Comparison of ENCODE assay signal across 1 cellular context in the genomic region with DNA sequence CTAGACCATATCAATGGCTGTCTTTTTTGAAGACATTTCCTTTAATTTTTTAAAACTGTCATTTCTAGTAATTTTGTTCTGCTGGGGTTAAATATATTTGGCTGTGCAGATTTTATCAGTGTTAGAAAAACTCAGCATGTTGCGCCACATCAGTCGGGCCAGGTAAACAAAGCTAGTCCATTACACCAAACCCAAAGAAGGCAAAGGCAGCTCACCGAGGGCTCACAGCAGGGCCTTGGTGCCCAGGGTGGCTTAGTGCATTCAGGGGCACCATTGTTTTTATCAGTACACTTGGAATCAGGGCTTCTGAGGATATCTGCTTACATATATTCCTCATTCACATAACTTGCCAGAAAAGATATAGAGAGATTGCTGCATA.
TF ChIP-seq lines count a peak whose summit lies in the region.

No MANE protein-coding gene starts in this region.

TF ChIP-seq in HepG2, 621 proteins besides CTCF, POLR2A, EP300 and RAD21 (continued from another document and continues in another):
- TF ChIP-seq, protein P1, sequence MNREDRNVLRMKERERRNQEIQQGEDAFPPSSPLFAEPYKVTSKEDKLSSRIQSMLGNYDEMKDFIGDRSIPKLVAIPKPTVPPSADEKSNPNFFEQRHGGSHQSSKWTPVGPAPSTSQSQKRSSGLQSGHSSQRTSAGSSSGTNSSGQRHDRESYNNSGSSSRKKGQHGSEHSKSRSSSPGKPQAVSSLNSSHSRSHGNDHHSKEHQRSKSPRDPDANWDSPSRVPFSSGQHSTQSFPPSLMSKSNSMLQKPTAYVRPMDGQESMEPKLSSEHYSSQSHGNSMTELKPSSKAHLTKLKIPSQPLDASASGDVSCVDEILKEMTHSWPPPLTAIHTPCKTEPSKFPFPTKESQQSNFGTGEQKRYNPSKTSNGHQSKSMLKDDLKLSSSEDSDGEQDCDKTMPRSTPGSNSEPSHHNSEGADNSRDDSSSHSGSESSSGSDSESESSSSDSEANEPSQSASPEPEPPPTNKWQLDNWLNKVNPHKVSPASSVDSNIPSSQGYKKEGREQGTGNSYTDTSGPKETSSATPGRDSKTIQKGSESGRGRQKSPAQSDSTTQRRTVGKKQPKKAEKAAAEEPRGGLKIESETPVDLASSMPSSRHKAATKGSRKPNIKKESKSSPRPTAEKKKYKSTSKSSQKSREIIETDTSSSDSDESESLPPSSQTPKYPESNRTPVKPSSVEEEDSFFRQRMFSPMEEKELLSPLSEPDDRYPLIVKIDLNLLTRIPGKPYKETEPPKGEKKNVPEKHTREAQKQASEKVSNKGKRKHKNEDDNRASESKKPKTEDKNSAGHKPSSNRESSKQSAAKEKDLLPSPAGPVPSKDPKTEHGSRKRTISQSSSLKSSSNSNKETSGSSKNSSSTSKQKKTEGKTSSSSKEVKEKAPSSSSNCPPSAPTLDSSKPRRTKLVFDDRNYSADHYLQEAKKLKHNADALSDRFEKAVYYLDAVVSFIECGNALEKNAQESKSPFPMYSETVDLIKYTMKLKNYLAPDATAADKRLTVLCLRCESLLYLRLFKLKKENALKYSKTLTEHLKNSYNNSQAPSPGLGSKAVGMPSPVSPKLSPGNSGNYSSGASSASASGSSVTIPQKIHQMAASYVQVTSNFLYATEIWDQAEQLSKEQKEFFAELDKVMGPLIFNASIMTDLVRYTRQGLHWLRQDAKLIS (CRISPR knock-in tag; IDR thresholded peaks at IDR 0.05): no peak
- TF ChIP-seq HNF4A (CRISPR knock-in tag; IDR thresholded peaks at IDR 0.05) (peak; percentile 37; the same call in 1 of the 2 replicates), GATAD2A (CRISPR knock-in tag; IDR thresholded peaks at IDR 0.05) (peak; percentile 67), MEF2D (CRISPR knock-in tag; IDR thresholded peaks at IDR 0.05) (no peak), ZNF839 (CRISPR knock-in tag; IDR thresholded peaks at IDR 0.05; ENCODE audit: borderline replicate concordance) (no peak), ELF1 (CRISPR knock-in tag; IDR thresholded peaks at IDR 0.05) (no peak), SNRNP70 (IDR thresholded peaks at IDR 0.05; ENCODE audit: low read depth, low read length) (no peak), SALL1 (CRISPR knock-in tag; IDR thresholded peaks at IDR 0.05) (peak; percentile 53), TBX2 (CRISPR knock-in tag; IDR thresholded peaks at IDR 0.05; ENCODE audit: borderline replicate concordance) (peak; percentile 9; the same call in 1 of the 2 replicates), XBP1 (CRISPR knock-in tag; IDR thresholded peaks at IDR 0.05) (no peak), RAD51 (IDR thresholded peaks at IDR 0.05; ENCODE audit: borderline replicate concordance) (no peak), NCOA2 (CRISPR knock-in tag; IDR thresholded peaks at IDR 0.05) (peak; percentile 20), NFRKB (IDR thresholded peaks at IDR 0.05) (no peak), CEBPG (CRISPR knock-in tag; IDR thresholded peaks at IDR 0.05) (peak; percentile 81), SP2 (CRISPR knock-in tag; IDR thresholded peaks at IDR 0.05) (no peak), HMG20B (CRISPR knock-in tag; conservative IDR thresholded peaks at IDR 0.05) (no peak), ATF7 (IDR thresholded peaks at IDR 0.05) (no peak), ATF7 (CRISPR knock-in tag; IDR thresholded peaks at IDR 0.05) (no peak), FOXA1 (IDR thresholded peaks at IDR 0.05) (no peak), FOXA1 (CRISPR knock-in tag; IDR thresholded peaks at IDR 0.05) (peak; percentile 72), PRMT3 (CRISPR knock-in tag; IDR thresholded peaks at IDR 0.05; ENCODE audit: borderline replicate concordance, low read depth) (no peak), PLRG1 (conservative IDR thresholded peaks at IDR 0.05) (no peak), ZKSCAN8 (CRISPR knock-in tag; IDR thresholded peaks at IDR 0.05; ENCODE audit: borderline replicate concordance) (no peak), SRSF1 (optimal IDR thresholded peaks at IDR 0.05; ENCODE audit: low read depth, low read length) (no peak), ZNF652 (CRISPR knock-in tag; IDR thresholded peaks at IDR 0.05; ENCODE audit: borderline replicate concordance, low read depth) (peak; percentile 74), ZNF441 (CRISPR knock-in tag; IDR thresholded peaks at IDR 0.05; ENCODE audit: borderline replicate concordance) (no peak), FOXP1 (IDR thresholded peaks at IDR 0.05) (no peak), FOXP1 (CRISPR knock-in tag; IDR thresholded peaks at IDR 0.05) (peak; percentile 74), MBD4 (IDR thresholded peaks at IDR 0.05; ENCODE audit: borderline replicate concordance, low read length) (no peak), SIX1 (CRISPR knock-in tag; IDR thresholded peaks at IDR 0.05; ENCODE audit: borderline replicate concordance) (0 out of 2 replicates have a peak, but pooled peaks have one; percentile 41), FOSL2 (CRISPR knock-in tag; IDR thresholded peaks at IDR 0.05) (0 out of 2 replicates have a peak, but pooled peaks have one; percentile 21), ZNF644 (CRISPR knock-in tag; IDR thresholded peaks at IDR 0.05; ENCODE audit: low read depth) (peak; percentile 71; the same call in 1 of the 2 replicates), ZEB1 (IDR thresholded peaks at IDR 0.05; ENCODE audit: insufficient replicate concordance, low read depth) (peak; percentile 32), MAZ (IDR thresholded peaks at IDR 0.05; ENCODE audit: borderline replicate concordance, low read depth, low read length) (no peak), MAZ (CRISPR knock-in tag; IDR thresholded peaks at IDR 0.05; ENCODE audit: low read depth) (no peak), MIER3 (CRISPR knock-in tag; IDR thresholded peaks at IDR 0.05; ENCODE audit: borderline replicate concordance) (no peak), ZBTB20 (CRISPR knock-in tag; IDR thresholded peaks at IDR 0.05; ENCODE audit: borderline replicate concordance, low read depth) (peak; percentile 40; the same call in 1 of the 2 replicates), ZNF331 (CRISPR knock-in tag; IDR thresholded peaks at IDR 0.05) (peak; percentile 29; the same call in 1 of the 2 replicates), ZNF629 (CRISPR knock-in tag; conservative IDR thresholded peaks at IDR 0.05) (no peak), ZNF614 (CRISPR knock-in tag; IDR thresholded peaks at IDR 0.05; ENCODE audit: borderline replicate concordance) (0 out of 2 replicates have a peak, but pooled peaks have one; percentile 23), ZMYM4 (CRISPR knock-in tag; IDR thresholded peaks at IDR 0.05) (0 out of 2 replicates have a peak, but pooled peaks have one; percentile 20), ZNF678 (CRISPR knock-in tag; IDR thresholded peaks at IDR 0.05) (no peak), KDM2A (CRISPR knock-in tag; IDR thresholded peaks at IDR 0.05; ENCODE audit: borderline replicate concordance, low read depth) (no peak), HDAC2 (CRISPR knock-in tag; IDR thresholded peaks at IDR 0.05) (0 out of 2 replicates have a peak, but pooled peaks have one; percentile 6), IRF2 (CRISPR knock-in tag; IDR thresholded peaks at IDR 0.05) (no peak), TEAD3 (CRISPR knock-in tag; optimal IDR thresholded peaks at IDR 0.05; ENCODE audit: borderline replicate concordance) (no peak), SOX13 (IDR thresholded peaks at IDR 0.05) (no peak), SOX13 (CRISPR knock-in tag; conservative IDR thresholded peaks at IDR 0.05 in 1 of 2, IDR thresholded peaks at IDR 0.05 in 1 of 2) (peak in 1 of 2 experiments; percentile 61; a peak in 1 of 4 replicates), RXRB (CRISPR knock-in tag; IDR thresholded peaks at IDR 0.05; ENCODE audit: borderline replicate concordance) (0 out of 2 replicates have a peak, but pooled peaks have one; percentile 22), HHEX (CRISPR knock-in tag; IDR thresholded peaks at IDR 0.05) (no peak), SAP130 (CRISPR knock-in tag; IDR thresholded peaks at IDR 0.05; ENCODE audit: low read depth) (peak; percentile 16; the same call in 1 of the 2 replicates), TBP (CRISPR knock-in tag; IDR thresholded peaks at IDR 0.05) (0 out of 2 replicates have a peak, but pooled peaks have one; percentile 1), ZNF768 (CRISPR knock-in tag; IDR thresholded peaks at IDR 0.05) (no peak), DNMT1 (CRISPR knock-in tag; IDR thresholded peaks at IDR 0.05) (no peak)
- TF ChIP-seq, protein P2, sequence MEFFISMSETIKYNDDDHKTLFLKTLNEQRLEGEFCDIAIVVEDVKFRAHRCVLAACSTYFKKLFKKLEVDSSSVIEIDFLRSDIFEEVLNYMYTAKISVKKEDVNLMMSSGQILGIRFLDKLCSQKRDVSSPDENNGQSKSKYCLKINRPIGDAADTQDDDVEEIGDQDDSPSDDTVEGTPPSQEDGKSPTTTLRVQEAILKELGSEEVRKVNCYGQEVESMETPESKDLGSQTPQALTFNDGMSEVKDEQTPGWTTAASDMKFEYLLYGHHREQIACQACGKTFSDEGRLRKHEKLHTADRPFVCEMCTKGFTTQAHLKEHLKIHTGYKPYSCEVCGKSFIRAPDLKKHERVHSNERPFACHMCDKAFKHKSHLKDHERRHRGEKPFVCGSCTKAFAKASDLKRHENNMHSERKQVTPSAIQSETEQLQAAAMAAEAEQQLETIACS (CRISPR knock-in tag; IDR thresholded peaks at IDR 0.05): no peak
- TF ChIP-seq, protein P3, sequence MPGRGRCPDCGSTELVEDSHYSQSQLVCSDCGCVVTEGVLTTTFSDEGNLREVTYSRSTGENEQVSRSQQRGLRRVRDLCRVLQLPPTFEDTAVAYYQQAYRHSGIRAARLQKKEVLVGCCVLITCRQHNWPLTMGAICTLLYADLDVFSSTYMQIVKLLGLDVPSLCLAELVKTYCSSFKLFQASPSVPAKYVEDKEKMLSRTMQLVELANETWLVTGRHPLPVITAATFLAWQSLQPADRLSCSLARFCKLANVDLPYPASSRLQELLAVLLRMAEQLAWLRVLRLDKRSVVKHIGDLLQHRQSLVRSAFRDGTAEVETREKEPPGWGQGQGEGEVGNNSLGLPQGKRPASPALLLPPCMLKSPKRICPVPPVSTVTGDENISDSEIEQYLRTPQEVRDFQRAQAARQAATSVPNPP (CRISPR knock-in tag; IDR thresholded peaks at IDR 0.05): no peak
- TF ChIP-seq, protein P4, sequence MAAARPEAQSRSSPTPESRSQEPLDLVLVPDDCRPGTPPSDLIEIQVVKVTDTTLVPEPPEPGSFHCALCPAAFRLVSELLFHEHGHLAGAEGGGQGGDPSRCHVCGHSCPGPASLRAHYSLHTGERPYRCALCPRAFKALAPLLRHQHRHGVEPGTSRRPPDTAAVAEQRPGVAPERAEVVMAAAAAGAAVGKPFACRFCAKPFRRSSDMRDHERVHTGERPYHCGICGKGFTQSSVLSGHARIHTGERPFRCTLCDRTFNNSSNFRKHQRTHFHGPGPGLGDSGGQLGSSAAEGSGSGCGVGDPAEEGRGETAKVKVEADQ (CRISPR knock-in tag; IDR thresholded peaks at IDR 0.05; ENCODE audit: borderline replicate concordance): no peak
- TF ChIP-seq, protein P5, sequence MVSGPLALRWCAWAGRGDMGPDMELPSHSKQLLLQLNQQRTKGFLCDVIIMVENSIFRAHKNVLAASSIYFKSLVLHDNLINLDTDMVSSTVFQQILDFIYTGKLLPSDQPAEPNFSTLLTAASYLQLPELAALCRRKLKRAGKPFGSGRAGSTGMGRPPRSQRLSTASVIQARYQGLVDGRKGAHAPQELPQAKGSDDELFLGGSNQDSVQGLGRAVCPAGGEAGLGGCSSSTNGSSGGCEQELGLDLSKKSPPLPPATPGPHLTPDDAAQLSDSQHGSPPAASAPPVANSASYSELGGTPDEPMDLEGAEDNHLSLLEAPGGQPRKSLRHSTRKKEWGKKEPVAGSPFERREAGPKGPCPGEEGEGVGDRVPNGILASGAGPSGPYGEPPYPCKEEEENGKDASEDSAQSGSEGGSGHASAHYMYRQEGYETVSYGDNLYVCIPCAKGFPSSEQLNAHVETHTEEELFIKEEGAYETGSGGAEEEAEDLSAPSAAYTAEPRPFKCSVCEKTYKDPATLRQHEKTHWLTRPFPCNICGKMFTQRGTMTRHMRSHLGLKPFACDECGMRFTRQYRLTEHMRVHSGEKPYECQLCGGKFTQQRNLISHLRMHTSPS (CRISPR knock-in tag; IDR thresholded peaks at IDR 0.05; ENCODE audit: low read depth): 0 out of 2 replicates have a peak, but pooled peaks have one; percentile 77
- TF ChIP-seq, protein P6, sequence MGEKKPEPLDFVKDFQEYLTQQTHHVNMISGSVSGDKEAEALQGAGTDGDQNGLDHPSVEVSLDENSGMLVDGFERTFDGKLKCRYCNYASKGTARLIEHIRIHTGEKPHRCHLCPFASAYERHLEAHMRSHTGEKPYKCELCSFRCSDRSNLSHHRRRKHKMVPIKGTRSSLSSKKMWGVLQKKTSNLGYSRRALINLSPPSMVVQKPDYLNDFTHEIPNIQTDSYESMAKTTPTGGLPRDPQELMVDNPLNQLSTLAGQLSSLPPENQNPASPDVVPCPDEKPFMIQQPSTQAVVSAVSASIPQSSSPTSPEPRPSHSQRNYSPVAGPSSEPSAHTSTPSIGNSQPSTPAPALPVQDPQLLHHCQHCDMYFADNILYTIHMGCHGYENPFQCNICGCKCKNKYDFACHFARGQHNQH (CRISPR knock-in tag; IDR thresholded peaks at IDR 0.05): 0 out of 2 replicates have a peak, but pooled peaks have one; percentile 3
- TF ChIP-seq, protein P7, sequence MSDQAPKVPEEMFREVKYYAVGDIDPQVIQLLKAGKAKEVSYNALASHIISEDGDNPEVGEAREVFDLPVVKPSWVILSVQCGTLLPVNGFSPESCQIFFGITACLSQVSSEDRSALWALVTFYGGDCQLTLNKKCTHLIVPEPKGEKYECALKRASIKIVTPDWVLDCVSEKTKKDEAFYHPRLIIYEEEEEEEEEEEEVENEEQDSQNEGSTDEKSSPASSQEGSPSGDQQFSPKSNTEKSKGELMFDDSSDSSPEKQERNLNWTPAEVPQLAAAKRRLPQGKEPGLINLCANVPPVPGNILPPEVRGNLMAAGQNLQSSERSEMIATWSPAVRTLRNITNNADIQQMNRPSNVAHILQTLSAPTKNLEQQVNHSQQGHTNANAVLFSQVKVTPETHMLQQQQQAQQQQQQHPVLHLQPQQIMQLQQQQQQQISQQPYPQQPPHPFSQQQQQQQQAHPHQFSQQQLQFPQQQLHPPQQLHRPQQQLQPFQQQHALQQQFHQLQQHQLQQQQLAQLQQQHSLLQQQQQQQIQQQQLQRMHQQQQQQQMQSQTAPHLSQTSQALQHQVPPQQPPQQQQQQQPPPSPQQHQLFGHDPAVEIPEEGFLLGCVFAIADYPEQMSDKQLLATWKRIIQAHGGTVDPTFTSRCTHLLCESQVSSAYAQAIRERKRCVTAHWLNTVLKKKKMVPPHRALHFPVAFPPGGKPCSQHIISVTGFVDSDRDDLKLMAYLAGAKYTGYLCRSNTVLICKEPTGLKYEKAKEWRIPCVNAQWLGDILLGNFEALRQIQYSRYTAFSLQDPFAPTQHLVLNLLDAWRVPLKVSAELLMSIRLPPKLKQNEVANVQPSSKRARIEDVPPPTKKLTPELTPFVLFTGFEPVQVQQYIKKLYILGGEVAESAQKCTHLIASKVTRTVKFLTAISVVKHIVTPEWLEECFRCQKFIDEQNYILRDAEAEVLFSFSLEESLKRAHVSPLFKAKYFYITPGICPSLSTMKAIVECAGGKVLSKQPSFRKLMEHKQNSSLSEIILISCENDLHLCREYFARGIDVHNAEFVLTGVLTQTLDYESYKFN (CRISPR knock-in tag; conservative IDR thresholded peaks at IDR 0.05): peak; percentile 35
